Comparison of ENCODE assay signal across 15 cellular contexts in the genomic region with DNA sequence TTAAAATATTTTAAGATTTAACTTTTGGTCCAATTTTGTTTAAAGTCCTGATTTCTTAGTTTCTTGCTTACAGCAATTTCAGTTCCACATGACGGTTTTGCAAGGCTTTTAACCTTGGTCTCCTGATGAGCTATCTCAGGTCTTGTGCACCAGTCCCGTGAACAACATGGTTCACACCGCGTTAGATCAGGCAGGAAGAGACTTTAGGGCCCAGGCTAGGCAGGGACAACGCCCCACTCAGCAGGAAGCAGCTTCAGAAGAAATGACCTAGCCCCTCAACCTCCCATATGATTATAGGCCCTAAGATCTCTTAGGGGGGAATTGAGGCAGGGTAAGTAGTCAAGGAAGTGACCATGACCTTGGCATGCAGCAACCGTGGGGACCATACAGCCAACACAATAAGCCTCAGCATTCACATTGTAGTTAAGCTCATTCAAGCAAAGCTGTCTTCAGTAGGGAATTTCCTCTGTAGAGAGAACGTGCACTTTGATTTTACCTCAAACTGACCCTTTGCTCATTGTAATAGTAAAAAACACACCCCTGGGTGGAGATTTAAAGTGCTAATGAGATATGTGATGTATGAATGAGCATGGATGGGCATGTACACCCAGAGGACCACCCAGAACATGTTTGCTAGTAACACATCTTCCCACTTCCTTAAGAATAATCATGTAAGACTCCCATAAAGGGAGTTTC. TPM values are rescaled to one million over a fixed set of nuclear protein-coding genes. Genes with fewer than 3 reads are reported as not detected.
DNase-seq lines count a peak whose midpoint lies in the region; ATAC-seq, FAIRE-seq and TF ChIP-seq lines count a peak whose summit lies in the region.
"Not testable (repeated sequence)": the region's sequence is repeated elsewhere in the genome, so short reads cannot be mapped to it uniquely, and the experiment has no call there.
"Had no signal": no experiment of that assay in that cellular context is flagged by ENCODE, and none has a peak within 500 bp of the region (broad histone marks: within the 10 kb centered on the region; RNA-seq: fewer than 3 reads in every experiment).

No MANE protein-coding gene starts in this region.

- H3K4me3 ChIP-seq in bronchial epithelial cell (ENCODE audit: low read depth, low read length): not testable (repeated sequence)

- FAIRE-seq in GM12892 (lab: Jason Lieb, UNC): peak; percentile 81
- FAIRE-seq in bronchial epithelial cell (lab: Jason Lieb, UNC): peak; percentile 89

- not testable (repeated sequence) for H3K36me3 ChIP-seq in bronchial epithelial cell (ENCODE audit: control insufficient read depth, insufficient read depth, low read length)

- TF ChIP-seq CTCF in bronchial epithelial cell (IDR thresholded peaks at IDR 0.05; ENCODE audit: insufficient read depth, low read length, severe bottlenecking): not testable (repeated sequence)

- peak; percentile 76 for ATAC-seq in GM18870 (IDR thresholded peaks at IDR 0.05; ENCODE audit: unreplicated experiment)
- peak; percentile 70 for ATAC-seq in GM19463 (IDR thresholded peaks at IDR 0.05; ENCODE audit: unreplicated experiment)
- peak; percentile 96 for ATAC-seq in HG02610 (IDR thresholded peaks at IDR 0.05; ENCODE audit: unreplicated experiment)
- peak; percentile 72 for ATAC-seq in HG02885 (IDR thresholded peaks at IDR 0.05; ENCODE audit: poor library complexity, unreplicated experiment)
- ATAC-seq in HG03442 (IDR thresholded peaks at IDR 0.05; ENCODE audit: unreplicated experiment): peak; percentile 41

- TF ChIP-seq POLR2A in GM12892 (IDR thresholded peaks at IDR 0.05; ENCODE audit: low read depth, low read length): not testable (repeated sequence)

- H3K27me3 ChIP-seq in bronchial epithelial cell (ENCODE audit: control insufficient read depth, insufficient read depth, low read length): not testable (repeated sequence)

- not testable (repeated sequence) for DNase-seq in GM12892 (ENCODE audit: insufficient read length); bronchial epithelial cell (ENCODE audit: low read depth)

RNA-seq across cellular contexts. Expression of a gene that starts 55.3 kb away (rescaled TPM):
- not detected for polyA plus RNA-seq in GM12892 (2012; ENCODE audit: missing spikeins)
- total RNA-seq in bronchial epithelial cell: not detected in 2 replicates
- total RNA-seq: CD4-positive, CD25-positive, alpha-beta regulatory T cell; H9; HepG2; HFFc6; HT-29; SJCRH30; T-cell had no signal
- polyA plus RNA-seq: BJ; CD4-positive, CD25-positive, alpha-beta regulatory T cell; HepG2 had no signal

Comparison
In these comparisons a context has a peak if more than half of its experiments do, and no peak if none do; other contexts are left out.
1. ATAC-seq: peak in every context shown above with its lines; median percentile 96 in HG02610; 76 in GM18870; 72 in HG02885; 70 in GM19463; 41 in HG03442.